ENCODE assay signal across 8 cellular contexts in genomic region chr2:241314181-241314932, GRCh38. TPM values are rescaled to one million over a fixed set of nuclear protein-coding genes. Genes with fewer than 3 reads are reported as not detected.
A peak's percentile ranks its signal among the peaks of the same experiment; 100 is the strongest.
DNase-seq lines count a peak whose midpoint lies in the region; ATAC-seq and TF ChIP-seq lines count a peak whose summit lies in the region.

No MANE protein-coding gene starts in this region.

- peaks cover 24% of the 10 kb centered on the region for H3K36me3 Mint-ChIP-seq in activated naive CD4-positive, alpha-beta T cell treated with anti-CD3 and anti-CD28 coated beads for 36 hours (ENCODE audit: low read depth)
- no peaks in the 10 kb centered on the region for H3K36me3 Mint-ChIP-seq in natural killer cell

- peak overlapping the region; percentile 100 for H3K4me3 Mint-ChIP-seq in activated naive CD4-positive, alpha-beta T cell treated with anti-CD3 and anti-CD28 coated beads for 36 hours
- H3K4me3 Mint-ChIP-seq in natural killer cell = peak overlapping the region; percentile 97

- H3K4me1 Mint-ChIP-seq in activated naive CD4-positive, alpha-beta T cell treated with anti-CD3 and anti-CD28 coated beads for 36 hours (ENCODE audit: low read depth) = peaks cover 70% of the 10 kb centered on the region
- H3K4me1 Mint-ChIP-seq in natural killer cell = peaks cover 64 to 78% of the 10 kb centered on the region in 2 donors

- TF ChIP-seq CTCF in dorsolateral prefrontal cortex (IDR thresholded peaks at IDR 0.05 in 54 of 56, conservative IDR thresholded peaks at IDR 0.05 in 2 of 56; ENCODE audit: low read depth in 1 of 56, partially characterized antibody in 56 of 56) = no peak
- no peak for TF ChIP-seq CTCF in natural killer cell (IDR thresholded peaks at IDR 0.05)

- H3K27ac Mint-ChIP-seq in activated naive CD4-positive, alpha-beta T cell treated with anti-CD3 and anti-CD28 coated beads for 36 hours = peak overlapping the region; percentile 91
- H3K27ac Mint-ChIP-seq in natural killer cell = peak overlapping the region; percentile 96 to 99

- no peak for ATAC-seq in natural killer cell

- H3K27me3 Mint-ChIP-seq in activated naive CD4-positive, alpha-beta T cell treated with anti-CD3 and anti-CD28 coated beads for 36 hours (ENCODE audit: low read depth) = no peaks in the 10 kb centered on the region
- H3K27me3 Mint-ChIP-seq in natural killer cell (ENCODE audit: low read depth in 2 of 2) = no peaks in the 10 kb centered on the region

- peak; percentile 40 for DNase-seq in activated naive CD4-positive, alpha-beta T cell treated with anti-CD3 and anti-CD28 coated beads for 36 hours
- no peak for DNase-seq in activated naive CD4-positive, alpha-beta T cell treated with anti-CD3 and anti-CD28 coated beads, Interleukin-2, amount 50 U/mL, for 16 hours
- DNase-seq in OCI-M1 (lab: John Stamatoyannopoulos, UW) (peak; percentile 74), dorsolateral prefrontal cortex (peak in 1 of 10 donors; percentile 28), natural killer cell (no peak), NAMALWA (ENCODE audit: low spot score) (no peak), activated gamma-delta T cell treated with Interleukin-2 at 50 U/mL for 16 hours (no peak), NCI-H345 (lab: John Stamatoyannopoulos, UW) (no peak)

- intact Hi-C loops in activated naive CD4-positive, alpha-beta T cell treated with anti-CD3 and anti-CD28 coated beads for 36 hours (cut with micrococcal nuclease) = loop anchor here (2.0 kb wide), 4 partner anchors 42 to 754 kb away; partner anchors contain the start of genes DUSP28 and MTERF4
- intact Hi-C loops in dorsolateral prefrontal cortex (cut with DNase I) = loop anchor here (2.0 to 10.0 kb wide), 2 partner anchors 160 to 212 kb away; partner anchors contain the start of genes MTERF4 (in 1 of the 2) and PPP1R7 (in 1 of the 2)
- intact Hi-C loops in natural killer cell (cut with micrococcal nuclease) = loop anchor here (10.0 kb wide), 1 partner anchor 750 kb away; the partner anchor contains the start of genes DUSP28 and RNPEPL1

- H3K4me3 ChIP-seq in dorsolateral prefrontal cortex = peak overlapping the region; percentile 66 to 100 (median 92)

- H3K27ac ChIP-seq in dorsolateral prefrontal cortex = peak overlapping the region; percentile 90 to 100 (median 99)

- CTCF ChIA-PET in activated naive CD4-positive, alpha-beta T cell treated with anti-CD3 and anti-CD28 coated beads for 36 hours (lab: Charles Lee) = interaction anchor here (1.2 kb wide), 1 partner anchor 372 kb away, joined by 3 read pairs; the partner anchor contains the start of gene DTYMK

- H3K27me3 ChIP-seq in dorsolateral prefrontal cortex = no peaks in the 10 kb centered on the region

- H3K9me3 Mint-ChIP-seq in activated naive CD4-positive, alpha-beta T cell treated with anti-CD3 and anti-CD28 coated beads for 36 hours = no peaks in the 10 kb centered on the region
- no peaks in the 10 kb centered on the region for H3K9me3 Mint-ChIP-seq in natural killer cell

RNA-seq across cellular contexts. Expression of gene HDLBP, which starts 1.1 kb away (rescaled TPM):
- total RNA-seq in activated naive CD4-positive, alpha-beta T cell treated with anti-CD3 and anti-CD28 coated beads for 36 hours = 100 to 1,000 TPM; 278 to 297 TPM
- total RNA-seq in dorsolateral prefrontal cortex (100 to 1,000 TPM; 216 to 367 (median 256) TPM), natural killer cell (100 to 1,000 TPM; 170 to 200 (median 177) TPM)

RNA-seq across cellular contexts. Expression of gene SEPTIN2, which starts 1.4 kb away (rescaled TPM):
- total RNA-seq in activated naive CD4-positive, alpha-beta T cell treated with anti-CD3 and anti-CD28 coated beads for 36 hours = 100 to 1,000 TPM; 216 to 227 TPM
- total RNA-seq in dorsolateral prefrontal cortex = 100 to 1,000 TPM; 149 to 396 (median 221) TPM
- 100 to 1,000 TPM; 275 to 315 (median 275) TPM for total RNA-seq in natural killer cell

RNA-seq across cellular contexts. Expression of gene FARP2, which starts 41.7 kb away (rescaled TPM):
- 10 to 100 TPM; 19.5 to 19.6 TPM for total RNA-seq in activated naive CD4-positive, alpha-beta T cell treated with anti-CD3 and anti-CD28 coated beads for 36 hours
- total RNA-seq in dorsolateral prefrontal cortex = 100 to 1,000 TPM in 1 of 120 experiments, 10 to 100 TPM in 119; 39.8 to 107 (median 67.7) TPM
- total RNA-seq in natural killer cell = 10 to 100 TPM; 26.8 to 40.6 (median 31.6) TPM

Comparison
In these comparisons a context has a peak if more than half of its experiments do, and no peak if none do; other contexts are left out.
1. DNase-seq: peak in activated naive CD4-positive, alpha-beta T cell treated with anti-CD3 and anti-CD28 coated beads for 36 hours (single experiment) and OCI-M1 (single experiment); none in activated naive CD4-positive, alpha-beta T cell treated with anti-CD3 and anti-CD28 coated beads, Interleukin-2, amount 50 U/mL, for 16 hours (single experiment), natural killer cell (single experiment), NAMALWA (single experiment), activated gamma-delta T cell treated with Interleukin-2 at 50 U/mL for 16 hours (single experiment) and NCI-H345 (single experiment).